ENCODE assay signal across 20 cellular contexts in the genomic region with DNA sequence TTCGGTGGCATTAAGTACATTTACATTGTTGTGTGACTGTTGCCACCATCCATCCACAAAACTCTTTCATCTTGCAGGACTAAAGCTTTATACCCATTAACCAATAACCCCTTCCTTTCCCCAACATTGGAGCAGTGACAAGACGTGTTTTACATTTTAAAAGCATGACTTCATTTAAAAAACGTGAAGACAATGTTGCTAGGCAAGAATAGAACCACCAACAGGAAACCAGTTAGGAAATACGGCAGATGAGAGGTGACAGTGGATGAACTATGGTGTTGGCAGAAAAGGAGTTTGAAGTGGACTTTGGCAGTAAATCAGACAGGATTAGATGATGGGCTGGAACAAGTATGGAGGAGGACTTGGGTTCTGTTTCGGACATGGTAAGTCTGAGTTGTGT. TPM values are rescaled to one million over a fixed set of nuclear protein-coding genes. Genes with fewer than 3 reads are reported as not detected.
DNase-seq lines count a peak whose midpoint lies in the region; ATAC-seq and TF ChIP-seq lines count a peak whose summit lies in the region.
"Had no signal": no experiment of that assay in that cellular context is flagged by ENCODE, and none has a peak within 500 bp of the region (broad histone marks: within the 10 kb centered on the region; RNA-seq: fewer than 3 reads in every experiment).

No MANE protein-coding gene starts in this region.

- no peaks in the 10 kb centered on the region for H3K27me3 ChIP-seq in GM23248 (replicated peaks; ENCODE audit: insufficient read depth)
- H3K27me3 ChIP-seq: colonic mucosa, neutrophil, SJSA1 had no signal

- no peak overlapping the region for H3K9ac ChIP-seq in GM23248

- H3K4me2 ChIP-seq in GM23248 (ENCODE audit: unreplicated experiment), result no peak overlapping the region
- H3K4me2 ChIP-seq: PC-9 had no signal

- no peaks in the 10 kb centered on the region for H3K9me2 ChIP-seq in GM23248 (ENCODE audit: insufficient read depth)

- no peak overlapping the region for H3K27ac ChIP-seq in GM23248
- H3K27ac ChIP-seq: colonic mucosa, left ventricle myocardium inferior, neutrophil, PC-9, SJSA1 had no signal

- TF ChIP-seq CTCF in cardiac fibroblast (IDR thresholded peaks at IDR 0.05; ENCODE audit: low read depth, low read length), result no peak

- peak; percentile 27 for DNase-seq in AG08395 (ENCODE audit: low spot score)
- DNase-seq in GM23248, result peak; percentile 47
- DNase-seq in cardiac fibroblast (ENCODE audit: low read depth in 2 of 2), result peak; percentile 73 to 78
- peak; percentile 56 for DNase-seq in glomerular visceral epithelial cell (ENCODE audit: extremely low spot score)
- no peak for DNase-seq in islet precursor cell
- DNase-seq in activated CD4-positive, alpha-beta T cell treated with anti-CD3 and anti-CD28 coated beads for 48 hours, result no peak
- no peak for DNase-seq in NCI-H1105 (lab: John Stamatoyannopoulos, UW)
- DNase-seq: activated B cell treated with CpG ODN at 0.5 μM for 24 hours; activated T-cell treated with anti-CD3 and anti-CD28 coated beads, Interleukin-2, amount 50 U/mL, for 4 hours; CD4-positive, alpha-beta T cell; colonic mucosa; left ventricle myocardium inferior; NCI-H82; PC-9; stimulated activated CD4-positive, alpha-beta T cell treated with anti-CD3 and anti-CD28 coated beads, Interleukin-4, amount 100 ng/mL, for 24 hours had no signal

- in situ Hi-C loops in GM23248 (cut with MboI), result no loop called here

- H3K4me1 ChIP-seq in GM23248 (ENCODE audit: insufficient read depth), result peaks cover 10% of the 10 kb centered on the region
- H3K4me1 ChIP-seq: colonic mucosa, left ventricle myocardium inferior, SJSA1 had no signal

- 46 to 47% methylated on average over 5 of the region's 5 CpGs for WGBS in GM23248 (ENCODE audit: low coverage in 1 of 2, low lambda C conversion rate in 2 of 2, missing lambda C conversion rate in 2 of 2), 2 experiments

- ATAC-seq in GM21381 (IDR thresholded peaks at IDR 0.05; ENCODE audit: unreplicated experiment), result no peak
- ATAC-seq: activated T-cell treated with anti-CD3 and anti-CD28 coated beads, Interleukin-2, amount 50 U/mL, for 4 hours had no signal

- H2AFZ ChIP-seq in GM23248, result no peak overlapping the region
- H2AFZ ChIP-seq: PC-9 had no signal

- H3K36me3 ChIP-seq in GM23248 (ENCODE audit: low read depth), result no peaks in the 10 kb centered on the region
- H3K36me3 ChIP-seq: colonic mucosa, left ventricle myocardium inferior, neutrophil, SJSA1 had no signal

- peaks cover 5% of the 10 kb centered on the region; the same call in 1 of the 2 replicates for H3F3A ChIP-seq in GM23248 (ENCODE audit: insufficient read depth)

- H4K20me1 ChIP-seq in GM23248 (ENCODE audit: insufficient read depth), result no peaks in the 10 kb centered on the region

- no peaks in the 10 kb centered on the region for H3K9me3 ChIP-seq in GM23248 (ENCODE audit: low read depth)
- H3K9me3 ChIP-seq: colonic mucosa, neutrophil, SJSA1 had no signal

- no peaks in the 10 kb centered on the region for H3K79me2 ChIP-seq in GM23248 (ENCODE audit: insufficient read depth)

- H3K4me3 ChIP-seq in GM23248, result no peak overlapping the region
- no peak overlapping the region for H3K4me3 ChIP-seq in cardiac fibroblast (replicated peaks in 1 of 2; ENCODE audit: low read depth in 2 of 2, low read length in 2 of 2)
- H3K4me3 ChIP-seq: colonic mucosa, left ventricle myocardium inferior, PC-9, SJSA1 had no signal

RNA-seq across cellular contexts. Expression of gene TMEM236, which starts 17.0 kb away (rescaled TPM):
- total RNA-seq in GM23248 (2014; rRNA removed; shearing (Covaris generic)), result 0.11 and 0.13 TPM in 2 replicates
- polyA plus RNA-seq in GM23248 (2016; fragmentation: Nextera tagmentation; extraction: Ambion mirVana), result not detected in 2 replicates
- total RNA-seq: HT-29 had no signal

RNA-seq across cellular contexts. Expression of gene MRC1, which starts 40.2 kb away (rescaled TPM):
- total RNA-seq in GM23248 (2014; rRNA removed; shearing (Covaris generic)), result not detected in 2 replicates
- not detected in 2 replicates for polyA plus RNA-seq in GM23248 (2016; fragmentation: Nextera tagmentation; extraction: Ambion mirVana)
- total RNA-seq: HT-29; SJSA1; T-helper 2 cell treated with Interferon-gamma antibody and Interleukin-4, amounts not matched to agents 100 ng/mL and 5 ng/mL, for 36 hours had no signal

Comparison
In these comparisons a context has a peak if more than half of its experiments do, and no peak if none do; other contexts are left out.
1. DNase-seq: peak in AG08395 (single experiment), GM23248 (single experiment), cardiac fibroblast (2 of 2) and glomerular visceral epithelial cell (single experiment); none in islet precursor cell (single experiment), activated CD4-positive, alpha-beta T cell treated with anti-CD3 and anti-CD28 coated beads for 48 hours (single experiment) and NCI-H1105 (single experiment).